Comparison of ENCODE assay signal across 14 cellular contexts in the genomic region with DNA sequence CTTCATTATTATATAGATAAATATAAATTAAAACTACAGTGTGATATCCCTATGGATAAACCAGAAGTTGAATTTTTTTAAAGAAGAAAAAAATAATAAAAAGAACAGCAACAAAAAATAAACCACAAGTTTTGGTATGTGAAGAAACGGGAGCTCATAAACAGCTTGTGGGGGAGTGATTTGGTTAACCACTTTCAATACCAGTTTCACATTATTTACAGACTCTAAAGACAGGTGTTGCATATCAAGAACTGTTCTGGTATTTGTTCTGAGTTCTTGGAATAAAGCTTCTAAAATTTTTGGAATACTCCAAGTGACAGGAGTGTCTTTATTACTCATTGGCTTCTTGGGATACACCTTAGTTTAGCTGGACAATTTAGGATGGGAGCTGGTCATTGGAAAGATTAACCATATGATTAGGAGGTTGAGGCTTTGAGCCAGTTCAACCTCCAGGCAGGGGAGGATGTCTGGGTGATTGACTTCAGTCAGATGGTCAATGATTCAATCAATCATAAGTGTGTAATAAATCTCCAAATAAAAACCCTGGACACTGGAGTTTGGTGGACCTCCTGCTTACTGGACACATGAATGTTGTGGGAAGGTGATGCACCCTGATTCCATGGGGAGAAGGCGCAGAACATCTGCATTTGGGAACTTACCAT.
DNase-seq lines count a peak whose midpoint lies in the region; ATAC-seq and TF ChIP-seq lines count a peak whose summit lies in the region.
"Had no signal": no experiment of that assay in that cellular context is flagged by ENCODE, and none has a peak within 500 bp of the region (broad histone marks: within the 10 kb centered on the region; RNA-seq: fewer than 3 reads in every experiment).

No MANE protein-coding gene starts in this region.

- H3K4me1 ChIP-seq in gastroesophageal sphincter (no peaks in the 10 kb centered on the region), upper lobe of left lung (no peaks in the 10 kb centered on the region)
- H3K4me1 ChIP-seq: A549, transverse colon had no signal

- TF ChIP-seq EP300 in gastroesophageal sphincter (IDR thresholded peaks at IDR 0.05) (no peak), upper lobe of left lung (IDR thresholded peaks at IDR 0.05) (no peak)

- DNase-seq in NCI-H526 (lab: John Stamatoyannopoulos, UW) (no peak), MV-4-11 (lab: John Stamatoyannopoulos, UW) (no peak), upper lobe of left lung (no peak)
- DNase-seq: activated effector memory CD4-positive, alpha-beta T cell treated with Interleukin-2 at 50 U/mL for 16 hours; immature natural killer cell; NCI-H524; RPMI8226; transverse colon had no signal

- H3K27me3 ChIP-seq in gastroesophageal sphincter (no peaks in the 10 kb centered on the region), upper lobe of left lung (no peaks in the 10 kb centered on the region)
- H3K27me3 ChIP-seq: transverse colon had no signal

- ATAC-seq in GM18502 (IDR thresholded peaks at IDR 0.05; ENCODE audit: poor library complexity, unreplicated experiment) (peak; percentile 87), GM19452 (IDR thresholded peaks at IDR 0.05; ENCODE audit: unreplicated experiment) (peak; percentile 80), HG02678 (IDR thresholded peaks at IDR 0.05; ENCODE audit: unreplicated experiment) (peak; percentile 91), HG03378 (IDR thresholded peaks at IDR 0.05; ENCODE audit: unreplicated experiment) (peak; percentile 84), gastroesophageal sphincter (no peak), upper lobe of left lung (ENCODE audit: low FRiP score in 2 of 2) (no peak)
- ATAC-seq: A549 had no signal

- no peaks in the 10 kb centered on the region for H3K36me3 ChIP-seq in gastroesophageal sphincter
- H3K36me3 ChIP-seq in upper lobe of left lung = no peaks in the 10 kb centered on the region
- H3K36me3 ChIP-seq: transverse colon had no signal

- TF ChIP-seq POLR2A in gastroesophageal sphincter (IDR thresholded peaks at IDR 0.05) = no peak
- TF ChIP-seq POLR2A in upper lobe of left lung (IDR thresholded peaks at IDR 0.05) = no peak

- no peak for TF ChIP-seq CTCF in gastroesophageal sphincter (IDR thresholded peaks at IDR 0.05)
- TF ChIP-seq CTCF in upper lobe of left lung (IDR thresholded peaks at IDR 0.05) = no peak

- no peak overlapping the region for H3K27ac ChIP-seq in gastroesophageal sphincter
- H3K27ac ChIP-seq in upper lobe of left lung = no peak overlapping the region
- H3K27ac ChIP-seq: A549, transverse colon had no signal

- no peak overlapping the region for H3K4me3 ChIP-seq in gastroesophageal sphincter
- H3K4me3 ChIP-seq in upper lobe of left lung = no peak overlapping the region
- H3K4me3 ChIP-seq: A549, transverse colon had no signal

- WGBS in gastroesophageal sphincter (ENCODE audit: low coverage in 1 of 2), 2 donors = 69 to 92% methylated on average over 2 of the region's 2 CpGs
- 68 to 79% methylated on average over 2 of the region's 2 CpGs for WGBS in upper lobe of left lung, 2 donors

- H3K9me3 ChIP-seq in gastroesophageal sphincter (no peaks in the 10 kb centered on the region), upper lobe of left lung (no peaks in the 10 kb centered on the region)
- H3K9me3 ChIP-seq: A549, transverse colon had no signal

Comparison
In these comparisons a context has a peak if more than half of its experiments do, and no peak if none do; other contexts are left out.
1. ATAC-seq: peak in GM18502 (single experiment), GM19452 (single experiment), HG02678 (single experiment) and HG03378 (single experiment); none in gastroesophageal sphincter (single experiment) and upper lobe of left lung (0 of 2).